Comparison of ENCODE assay signal across 13 cellular contexts in genomic region chr3:52373676-52374075, GRCh38. TPM values are rescaled to one million over a fixed set of nuclear protein-coding genes. Genes with fewer than 3 reads are reported as not detected.
DNase-seq lines count a peak whose midpoint lies in the region; ATAC-seq and TF ChIP-seq lines count a peak whose summit lies in the region.
"Had no signal": no experiment of that assay in that cellular context is flagged by ENCODE, and none has a peak within 500 bp of the region (broad histone marks: within the 10 kb centered on the region; RNA-seq: fewer than 3 reads in every experiment).

No MANE protein-coding gene starts in this region.

- no peak overlapping the region for H3K27ac Mint-ChIP-seq in endodermal cell
- H3K27ac Mint-ChIP-seq in naive thymus-derived CD4-positive, alpha-beta T cell, result peak overlapping the region in 6 of 9 donors; percentile 7 to 75 (median 28)
- no peak overlapping the region for H3K27ac Mint-ChIP-seq in activated CD8-positive, alpha-beta T cell treated with anti-CD3 and anti-CD28 coated beads for 36 hours

- WGBS in HUES64, result 68% methylated on average over 3 of the region's 6 CpGs
- 85 to 87% methylated on average over 4 to 5 of the region's 6 CpGs for WGBS in endodermal cell (ENCODE audit: insufficient coverage in 1 of 2, insufficient read length in 1 of 2), 2 experiments

- no peaks in the 10 kb centered on the region for H3K27me3 ChIP-seq in BLaER1 treated with 17β-estradiol and CSF1 and Interleukin-3, amounts not matched to agents 10 nM and 100 nM
- H3K27me3 ChIP-seq in HUES64 (ENCODE audit: insufficient read depth, low read length), result peaks cover 11% of the 10 kb centered on the region; the same call in 1 of the 2 replicates
- no peaks in the 10 kb centered on the region for H3K27me3 ChIP-seq in endodermal cell (ENCODE audit: control insufficient read depth, insufficient read depth, low read length, poor library complexity, severe bottlenecking)
- no peaks in the 10 kb centered on the region for H3K27me3 ChIP-seq in naive thymus-derived CD4-positive, alpha-beta T cell (ENCODE audit: control insufficient read depth in 2 of 2, insufficient read depth in 2 of 2, low read length in 2 of 2)
- H3K27me3 ChIP-seq: vagina had no signal

- peaks cover 21% of the 10 kb centered on the region for H3K27me3 Mint-ChIP-seq in endodermal cell (ENCODE audit: insufficient read depth)
- peaks cover 0 to 4% (median 0%) of the 10 kb centered on the region in 5 donors for H3K27me3 Mint-ChIP-seq in naive thymus-derived CD4-positive, alpha-beta T cell
- no peaks in the 10 kb centered on the region for H3K27me3 Mint-ChIP-seq in activated CD8-positive, alpha-beta T cell treated with anti-CD3 and anti-CD28 coated beads for 36 hours

- peak overlapping the region; percentile 37 for H3K4me3 Mint-ChIP-seq in endodermal cell
- H3K4me3 Mint-ChIP-seq in naive thymus-derived CD4-positive, alpha-beta T cell, result peak overlapping the region in 7 of 10 donors; percentile 51 to 72 (median 60)
- no peak overlapping the region for H3K4me3 Mint-ChIP-seq in activated CD8-positive, alpha-beta T cell treated with anti-CD3 and anti-CD28 coated beads for 36 hours

- H4K20me1 ChIP-seq in BLaER1 treated with 17β-estradiol and CSF1 and Interleukin-3, amounts not matched to agents 10 nM and 100 nM, result no peaks in the 10 kb centered on the region; a peak in 3 of 22 replicates

- H3K4me1 ChIP-seq in BLaER1 treated with 17β-estradiol and CSF1 and Interleukin-3, amounts not matched to agents 10 nM and 100 nM, result peaks cover 29 to 60% (median 45%) of the 10 kb centered on the region in 10 experiments
- H3K4me1 ChIP-seq in HUES64 (ENCODE audit: insufficient read depth, low read length) (peaks cover 13% of the 10 kb centered on the region), endodermal cell (ENCODE audit: control insufficient read depth, insufficient read depth, low read length) (peaks cover 3% of the 10 kb centered on the region)
- peaks cover 0 to 8% of the 10 kb centered on the region in 2 donors for H3K4me1 ChIP-seq in naive thymus-derived CD4-positive, alpha-beta T cell (ENCODE audit: control insufficient read depth in 2 of 2, insufficient read depth in 2 of 2, low read length in 2 of 2)
- H3K4me1 ChIP-seq: foreskin keratinocyte had no signal

- H3K27ac ChIP-seq in BLaER1 treated with 17β-estradiol and CSF1 and Interleukin-3, amounts not matched to agents 10 nM and 100 nM, result peak overlapping the region in 9 of 11 experiments; percentile 28 to 79 (median 73); a peak in 17 of 22 replicates
- H3K27ac ChIP-seq in HUES64 (ENCODE audit: low read depth, low read length) (no peak overlapping the region), endodermal cell (ENCODE audit: low read depth, low read length) (no peak overlapping the region)
- no peak overlapping the region for H3K27ac ChIP-seq in naive thymus-derived CD4-positive, alpha-beta T cell (ENCODE audit: low read depth, low read length)
- H3K27ac ChIP-seq: foreskin keratinocyte, vagina had no signal

- H3K4me2 ChIP-seq in BLaER1 treated with 17β-estradiol and CSF1 and Interleukin-3, amounts not matched to agents 10 nM and 100 nM, result peak overlapping the region; percentile 65 to 95 (median 88)

- H3K36me3 ChIP-seq in BLaER1 treated with 17β-estradiol and CSF1 and Interleukin-3, amounts not matched to agents 10 nM and 100 nM, result peaks cover 9 to 36% (median 20%) of the 10 kb centered on the region in 11 experiments; a peak in 15 of 22 replicates
- H3K36me3 ChIP-seq in HUES64 (ENCODE audit: insufficient read depth, low read length), result no peaks in the 10 kb centered on the region
- H3K36me3 ChIP-seq in endodermal cell (ENCODE audit: control insufficient read depth, insufficient read depth, low read length), result no peaks in the 10 kb centered on the region
- peaks cover 0 to 57% (median 3%) of the 10 kb centered on the region in 3 experiments for H3K36me3 ChIP-seq in naive thymus-derived CD4-positive, alpha-beta T cell (ENCODE audit: control insufficient read depth in 2 of 3, insufficient read depth in 3 of 3, low read length in 3 of 3)

- peaks cover 12% of the 10 kb centered on the region for H3K4me1 Mint-ChIP-seq in endodermal cell
- H3K4me1 Mint-ChIP-seq in naive thymus-derived CD4-positive, alpha-beta T cell, result peaks cover 7 to 14% (median 12%) of the 10 kb centered on the region in 7 donors
- H3K4me1 Mint-ChIP-seq in activated CD8-positive, alpha-beta T cell treated with anti-CD3 and anti-CD28 coated beads for 36 hours (ENCODE audit: low read depth), result peaks cover 11% of the 10 kb centered on the region

- H3K36me3 Mint-ChIP-seq in endodermal cell (ENCODE audit: low read depth), result no peaks in the 10 kb centered on the region
- H3K36me3 Mint-ChIP-seq in naive thymus-derived CD4-positive, alpha-beta T cell, result peaks cover 0 to 19% (median 4%) of the 10 kb centered on the region in 5 donors
- no peaks in the 10 kb centered on the region for H3K36me3 Mint-ChIP-seq in activated CD8-positive, alpha-beta T cell treated with anti-CD3 and anti-CD28 coated beads for 36 hours (ENCODE audit: low read depth)

- no peak for ATAC-seq in naive thymus-derived CD4-positive, alpha-beta T cell
- no peak for ATAC-seq in GM18498 (IDR thresholded peaks at IDR 0.05; ENCODE audit: unreplicated experiment)
- ATAC-seq in activated CD8-positive, alpha-beta T cell treated with anti-CD3 and anti-CD28 coated beads for 36 hours, result no peak
- ATAC-seq in GM21528 (IDR thresholded peaks at IDR 0.05; ENCODE audit: low FRiP score, unreplicated experiment), result no peak
- ATAC-seq: activated CD4-positive, CD25-positive, alpha-beta regulatory T cell treated with anti-CD3 and anti-CD28 coated beads, Interleukin-2, amount 50 U/mL, for 24 hours; foreskin keratinocyte had no signal

- H3K9me3 Mint-ChIP-seq in endodermal cell, result no peaks in the 10 kb centered on the region
- H3K9me3 Mint-ChIP-seq in naive thymus-derived CD4-positive, alpha-beta T cell, result no peaks in the 10 kb centered on the region
- no peaks in the 10 kb centered on the region for H3K9me3 Mint-ChIP-seq in activated CD8-positive, alpha-beta T cell treated with anti-CD3 and anti-CD28 coated beads for 36 hours

- H3K9me3 ChIP-seq in BLaER1 treated with 17β-estradiol and CSF1 and Interleukin-3, amounts not matched to agents 10 nM and 100 nM (replicated peaks in 1 of 11), result no peaks in the 10 kb centered on the region
- H3K9me3 ChIP-seq in HUES64 (ENCODE audit: insufficient read depth, low read depth, low read length) (no peaks in the 10 kb centered on the region), endodermal cell (ENCODE audit: control insufficient read depth, low read length) (no peaks in the 10 kb centered on the region)
- H3K9me3 ChIP-seq in naive thymus-derived CD4-positive, alpha-beta T cell (ENCODE audit: control insufficient read depth in 2 of 3, low read length in 3 of 3), result no peaks in the 10 kb centered on the region
- H3K9me3 ChIP-seq: vagina had no signal

- DNase-seq in endodermal cell, result no peak
- DNase-seq in naive thymus-derived CD4-positive, alpha-beta T cell, result no peak
- DNase-seq in activated CD8-positive, alpha-beta T cell treated with anti-CD3 and anti-CD28 coated beads for 36 hours, result no peak
- DNase-seq in NCI-H2107 (lab: John Stamatoyannopoulos, UW), result no peak
- DNase-seq: foreskin keratinocyte, NCI-H2081 treated with DMSO at 0.1 percent for 48 hours, T-helper 1 cell had no signal

- no peak for TF ChIP-seq CTCF in endodermal cell (conservative IDR thresholded peaks at IDR 0.05)
- TF ChIP-seq CTCF in activated CD8-positive, alpha-beta T cell treated with anti-CD3 and anti-CD28 coated beads for 36 hours (IDR thresholded peaks at IDR 0.05), result no peak

- POLR2A ChIA-PET in naive thymus-derived CD4-positive, alpha-beta T cell (lab: Charles Lee), result no interaction called here
- POLR2A ChIA-PET in activated CD8-positive, alpha-beta T cell treated with anti-CD3 and anti-CD28 coated beads for 36 hours (lab: Charles Lee), result interaction anchor here (0.8 kb wide), 1 partner anchor 11 kb away, joined by 3 read pairs; no protein-coding TSS in a partner anchor

- peak overlapping the region in 10 of 11 experiments; percentile 26 to 74 (median 63); a peak in 19 of 22 replicates for H3K9ac ChIP-seq in BLaER1 treated with 17β-estradiol and CSF1 and Interleukin-3, amounts not matched to agents 10 nM and 100 nM
- H3K9ac ChIP-seq in HUES64 (ENCODE audit: low read depth, low read length) (no peak overlapping the region), endodermal cell (ENCODE audit: extremely low read depth, low read length, poor library complexity, severe bottlenecking) (no peak overlapping the region)

- intact Hi-C loops in naive thymus-derived CD4-positive, alpha-beta T cell (cut with micrococcal nuclease), result loop anchor here in 1 of 2 donors (2.0 kb wide), 1 partner anchor 73 kb away; no protein-coding TSS in a partner anchor
- intact Hi-C loops in activated CD8-positive, alpha-beta T cell treated with anti-CD3 and anti-CD28 coated beads for 36 hours (cut with micrococcal nuclease), result no loop called here

- CTCF ChIA-PET in naive thymus-derived CD4-positive, alpha-beta T cell (lab: Charles Lee), result interaction anchor here (1.3 kb wide), 1 partner anchor 10 kb away, joined by 3 read pairs; no protein-coding TSS in a partner anchor
- CTCF ChIA-PET in activated CD8-positive, alpha-beta T cell treated with anti-CD3 and anti-CD28 coated beads for 36 hours (lab: Charles Lee), result interaction anchor here (1.3 to 1.8 kb wide), 4 partner anchors 12 to 152 kb away, joined by 3 to 4 read pairs (median 4); no protein-coding TSS in a partner anchor

- peak overlapping the region in 7 of 10 experiments; percentile 1 to 52 (median 35); a peak in 9 of 20 replicates for H3K4me3 ChIP-seq in BLaER1 treated with 17β-estradiol and CSF1 and Interleukin-3, amounts not matched to agents 10 nM and 100 nM
- peak overlapping the region; percentile 41 for H3K4me3 ChIP-seq in HUES64 (ENCODE audit: low read length)
- peak overlapping the region; percentile 57 for H3K4me3 ChIP-seq in endodermal cell (ENCODE audit: low read length)
- H3K4me3 ChIP-seq in naive thymus-derived CD4-positive, alpha-beta T cell (ENCODE audit: low read length), result no peak overlapping the region

RNA-seq across cellular contexts. Expression of gene BAP1, which starts 36.1 kb away (rescaled TPM):
- 57.6 TPM for polyA plus RNA-seq in HUES64 (2013, experiment 1 of 2)
- polyA plus RNA-seq in HUES64 (2013, experiment 2 of 2), result 59.8 TPM
- 100 to 1,000 TPM in 1 of 2 donors, 10 to 100 TPM in 1; 94.5 to 100 TPM for total RNA-seq in endodermal cell
- polyA plus RNA-seq in endodermal cell (2013, experiment 1 of 2), result 80.1 TPM
- 71.0 TPM for polyA plus RNA-seq in endodermal cell (2013, experiment 2 of 2)
- 100 to 1,000 TPM in 2 of 5 experiments, 10 to 100 TPM in 3; 86.7 to 116 (median 92.5) TPM for total RNA-seq in naive thymus-derived CD4-positive, alpha-beta T cell
- polyA plus RNA-seq in naive thymus-derived CD4-positive, alpha-beta T cell, result 10 to 100 TPM; 13.6 to 26.6 TPM
- 100 to 1,000 TPM in 1 of 2 experiments, 10 to 100 TPM in 1; 98.1 to 101 TPM for total RNA-seq in activated CD8-positive, alpha-beta T cell treated with anti-CD3 and anti-CD28 coated beads for 36 hours

RNA-seq across cellular contexts. Expression of gene PHF7, which starts 36.8 kb away (rescaled TPM):
- polyA plus RNA-seq in HUES64 (2013, experiment 1 of 2), result 5.4 TPM
- 9.1 TPM for polyA plus RNA-seq in HUES64 (2013, experiment 2 of 2)
- 10 to 100 TPM; 10.9 to 12.7 TPM for total RNA-seq in endodermal cell
- polyA plus RNA-seq in endodermal cell (2013, experiment 1 of 2), result 15.3 TPM
- polyA plus RNA-seq in endodermal cell (2013, experiment 2 of 2), result 17.0 TPM
- total RNA-seq in naive thymus-derived CD4-positive, alpha-beta T cell, result 10 to 100 TPM; 13.7 to 18.7 (median 15.5) TPM
- polyA plus RNA-seq in naive thymus-derived CD4-positive, alpha-beta T cell, result 1 to 10 TPM; 7.6 to 8.9 TPM
- total RNA-seq in activated CD8-positive, alpha-beta T cell treated with anti-CD3 and anti-CD28 coated beads for 36 hours, result 10 to 100 TPM; 18.4 to 20.6 TPM

RNA-seq across cellular contexts. Expression of gene DNAH1, which starts 57.6 kb away (rescaled TPM):
- polyA plus RNA-seq in HUES64 (2013, experiment 1 of 2), result 0.40 TPM
- polyA plus RNA-seq in HUES64 (2013, experiment 2 of 2), result 0.89 TPM
- 1 to 10 TPM; 4.9 to 5.5 TPM for total RNA-seq in endodermal cell
- polyA plus RNA-seq in endodermal cell (2013, experiment 1 of 2), result 2.8 TPM
- 3.1 TPM for polyA plus RNA-seq in endodermal cell (2013, experiment 2 of 2)
- 10 to 100 TPM; 32.1 to 69.2 (median 49.0) TPM for total RNA-seq in naive thymus-derived CD4-positive, alpha-beta T cell
- 1 to 10 TPM in 1 of 2 donors, under 1 TPM in 1; 0.35 to 1.7 TPM for polyA plus RNA-seq in naive thymus-derived CD4-positive, alpha-beta T cell
- total RNA-seq in activated CD8-positive, alpha-beta T cell treated with anti-CD3 and anti-CD28 coated beads for 36 hours, result 10 to 100 TPM in 1 of 2 experiments, 1 to 10 TPM in 1; 9.2 to 10.2 TPM

Comparison
In these comparisons a context has a peak if more than half of its experiments do, and no peak if none do; other contexts are left out.
1. H3K27ac ChIP-seq: peak in BLaER1 treated with 17β-estradiol and CSF1 and Interleukin-3, amounts not matched to agents 10 nM and 100 nM (9 of 11); none in HUES64 (single experiment), endodermal cell (single experiment) and naive thymus-derived CD4-positive, alpha-beta T cell (single experiment).
2. H3K9ac ChIP-seq: peak in BLaER1 treated with 17β-estradiol and CSF1 and Interleukin-3, amounts not matched to agents 10 nM and 100 nM (10 of 11); none in HUES64 (single experiment) and endodermal cell (single experiment).
3. H3K27ac Mint-ChIP-seq: peak in naive thymus-derived CD4-positive, alpha-beta T cell (6 of 9); none in endodermal cell (single experiment) and activated CD8-positive, alpha-beta T cell treated with anti-CD3 and anti-CD28 coated beads for 36 hours (single experiment).